ENCODE assay signal across 10 cellular contexts in genomic region chr9:133119039-133119438, GRCh38. TPM values are rescaled to one million over a fixed set of nuclear protein-coding genes. Genes with fewer than 3 reads are reported as not detected.
DNase-seq lines count a peak whose midpoint lies in the region; ATAC-seq and TF ChIP-seq lines count a peak whose summit lies in the region.
"Had no signal": no experiment of that assay in that cellular context is flagged by ENCODE, and none has a peak within 500 bp of the region (broad histone marks: within the 10 kb centered on the region; RNA-seq: fewer than 3 reads in every experiment).

No MANE protein-coding gene starts in this region.

- no peaks in the 10 kb centered on the region for H3K9me3 Mint-ChIP-seq in activated CD4-positive, alpha-beta memory T cell treated with anti-CD3 and anti-CD28 coated beads, Interleukin-2, amount 10 ng/mL, durations not matched to agents 7 days and 5 days

- no peak for DNase-seq in activated CD4-positive, alpha-beta memory T cell treated with anti-CD3 and anti-CD28 coated beads, Interleukin-2, amount 10 ng/mL, durations not matched to agents 7 days and 5 days
- DNase-seq in globus pallidus (ENCODE audit: low spot score) (peak; percentile 93), nucleus accumbens (lab: John Stamatoyannopoulos, UW) (peak in 49 of 56 donors; percentile 25 to 87 (median 73)), PC-3 (no peak), NCI-H2171 treated with DMSO at 0.1 percent for 48 hours (lab: John Stamatoyannopoulos, UW) (no peak), GDM1 (lab: John Stamatoyannopoulos, UW) (no peak)
- DNase-seq: foreskin keratinocyte had no signal

- peak overlapping the region; percentile 38 for H3K4me3 Mint-ChIP-seq in activated CD4-positive, alpha-beta memory T cell treated with anti-CD3 and anti-CD28 coated beads, Interleukin-2, amount 10 ng/mL, durations not matched to agents 7 days and 5 days

- H4K20me1 ChIP-seq in BLaER1 (peaks cover 98% of the 10 kb centered on the region), PC-3 (ENCODE audit: low read length) (peaks cover 6% of the 10 kb centered on the region; the same call in 1 of the 2 replicates)

- H3K4me2 ChIP-seq in BLaER1 (peak overlapping the region; percentile 100), PC-3 (ENCODE audit: low read length) (no peak overlapping the region)

- H3K27ac ChIP-seq in BLaER1 (no peak overlapping the region; the same call in 1 of the 2 replicates), PC-3 (ENCODE audit: low read length) (no peak overlapping the region)
- H3K27ac ChIP-seq: foreskin keratinocyte had no signal

- peak overlapping the region; percentile 16 for H3K27ac Mint-ChIP-seq in activated CD4-positive, alpha-beta memory T cell treated with anti-CD3 and anti-CD28 coated beads, Interleukin-2, amount 10 ng/mL, durations not matched to agents 7 days and 5 days

- CTCF ChIA-PET in activated CD4-positive, alpha-beta memory T cell treated with anti-CD3 and anti-CD28 coated beads, Interleukin-2, amount 10 ng/mL, durations not matched to agents 7 days and 5 days (lab: Charles Lee): interaction anchor here (1.0 to 8.3 kb wide), 3 partner anchors 25 to 30 kb away, joined by 3 to 93 read pairs (median 28); no protein-coding TSS in a partner anchor
- CTCF ChIA-PET in PC-3 (lab: Charles Lee): no interaction called here

- H3K36me3 Mint-ChIP-seq in activated CD4-positive, alpha-beta memory T cell treated with anti-CD3 and anti-CD28 coated beads, Interleukin-2, amount 10 ng/mL, durations not matched to agents 7 days and 5 days (ENCODE audit: low read depth): peaks cover 11% of the 10 kb centered on the region

- no peaks in the 10 kb centered on the region for H3K27me3 Mint-ChIP-seq in activated CD4-positive, alpha-beta memory T cell treated with anti-CD3 and anti-CD28 coated beads, Interleukin-2, amount 10 ng/mL, durations not matched to agents 7 days and 5 days

- intact Hi-C loops in PC-3 (cut with micrococcal nuclease): no loop called here

- peaks cover 86% of the 10 kb centered on the region for H3K4me1 Mint-ChIP-seq in activated CD4-positive, alpha-beta memory T cell treated with anti-CD3 and anti-CD28 coated beads, Interleukin-2, amount 10 ng/mL, durations not matched to agents 7 days and 5 days

- no peak overlapping the region for H2AFZ ChIP-seq in PC-3 (ENCODE audit: low read length)

- H3K4me1 ChIP-seq in BLaER1 (peaks cover 97% of the 10 kb centered on the region), PC-3 (ENCODE audit: insufficient read depth, low read length) (peaks cover 4% of the 10 kb centered on the region; the same call in 1 of the 2 replicates)
- H3K4me1 ChIP-seq: foreskin keratinocyte had no signal

- H3K9ac ChIP-seq in BLaER1 (peak overlapping the region; percentile 36), PC-3 (ENCODE audit: low read length) (no peak overlapping the region)

- H3K27me3 ChIP-seq in BLaER1 (no peaks in the 10 kb centered on the region), PC-3 (ENCODE audit: low read length) (no peaks in the 10 kb centered on the region)

- peaks cover 15% of the 10 kb centered on the region for H3K36me3 ChIP-seq in BLaER1
- H3K36me3 ChIP-seq in PC-3 (ENCODE audit: low read depth, low read length): no peaks in the 10 kb centered on the region

- no peak for ATAC-seq in PC-3
- no peak for ATAC-seq in HG02623 (IDR thresholded peaks at IDR 0.05; ENCODE audit: unreplicated experiment)
- ATAC-seq: foreskin keratinocyte, HCT116 had no signal

- no peak for TF ChIP-seq CTCF in PC-3 (conservative IDR thresholded peaks at IDR 0.05; ENCODE audit: low read depth, low read length)

- no peaks in the 10 kb centered on the region for H3K9me2 ChIP-seq in PC-3 (replicated peaks; ENCODE audit: low read length)

- H3K4me3 ChIP-seq in BLaER1 (no peak overlapping the region), PC-3 (ENCODE audit: low read length) (no peak overlapping the region)

- H3K79me2 ChIP-seq in PC-3 (ENCODE audit: low read length): peaks cover 44% of the 10 kb centered on the region

- POLR2A ChIA-PET in activated CD4-positive, alpha-beta memory T cell treated with anti-CD3 and anti-CD28 coated beads, Interleukin-2, amount 10 ng/mL, durations not matched to agents 7 days and 5 days (lab: Charles Lee): interaction anchor here (1.3 to 12.7 kb wide), 3 partner anchors 11 to 27 kb away, joined by 5 to 148 read pairs (median 131); no protein-coding TSS in a partner anchor
- POLR2A ChIA-PET in PC-3 (lab: Charles Lee; ENCODE audit: unreplicated experiment): interaction anchor here (0.9 kb wide), 1 partner anchor 15 kb away, joined by 5 read pairs; no protein-coding TSS in a partner anchor

- no peaks in the 10 kb centered on the region for H3F3A ChIP-seq in PC-3 (ENCODE audit: low read length, unreplicated experiment)

- no TSS peak for BruUV-seq in PC-3 (replicated peaks; lab: Mats Ljungman, UMichigan)

- H3K9me3 ChIP-seq in BLaER1 (no peaks in the 10 kb centered on the region), PC-3 (ENCODE audit: low read length) (no peaks in the 10 kb centered on the region)

RNA-seq across cellular contexts. Expression of gene RALGDS, which starts 2.0 kb away (rescaled TPM):
- total RNA-seq in activated CD4-positive, alpha-beta memory T cell treated with anti-CD3 and anti-CD28 coated beads, Interleukin-2, amount 10 ng/mL, durations not matched to agents 7 days and 5 days: 100 to 1,000 TPM; 113 to 123 TPM
- total RNA-seq in PC-3 (2014; rRNA removed): 30.5 and 32.2 TPM in 2 replicates

RNA-seq across cellular contexts. Expression of gene GBGT1, which starts 44.7 kb away (rescaled TPM):
- 1 to 10 TPM; 2.5 to 3.9 TPM for total RNA-seq in activated CD4-positive, alpha-beta memory T cell treated with anti-CD3 and anti-CD28 coated beads, Interleukin-2, amount 10 ng/mL, durations not matched to agents 7 days and 5 days
- not detected in 2 replicates for total RNA-seq in PC-3 (2014; rRNA removed)

RNA-seq across cellular contexts. Expression of gene CEL, which starts 57.3 kb away (rescaled TPM):
- 1 to 10 TPM; 1.1 to 1.4 TPM for total RNA-seq in activated CD4-positive, alpha-beta memory T cell treated with anti-CD3 and anti-CD28 coated beads, Interleukin-2, amount 10 ng/mL, durations not matched to agents 7 days and 5 days
- 0.46 and 0.47 TPM in 2 replicates for total RNA-seq in PC-3 (2014; rRNA removed)

Comparison
In these comparisons a context has a peak if more than half of its experiments do, and no peak if none do; other contexts are left out.
1. DNase-seq: peak in globus pallidus (single experiment) and nucleus accumbens (49 of 56); none in activated CD4-positive, alpha-beta memory T cell treated with anti-CD3 and anti-CD28 coated beads, Interleukin-2, amount 10 ng/mL, durations not matched to agents 7 days and 5 days (single experiment), PC-3 (single experiment), NCI-H2171 treated with DMSO at 0.1 percent for 48 hours (single experiment) and GDM1 (single experiment).